In the genomic region with DNA sequence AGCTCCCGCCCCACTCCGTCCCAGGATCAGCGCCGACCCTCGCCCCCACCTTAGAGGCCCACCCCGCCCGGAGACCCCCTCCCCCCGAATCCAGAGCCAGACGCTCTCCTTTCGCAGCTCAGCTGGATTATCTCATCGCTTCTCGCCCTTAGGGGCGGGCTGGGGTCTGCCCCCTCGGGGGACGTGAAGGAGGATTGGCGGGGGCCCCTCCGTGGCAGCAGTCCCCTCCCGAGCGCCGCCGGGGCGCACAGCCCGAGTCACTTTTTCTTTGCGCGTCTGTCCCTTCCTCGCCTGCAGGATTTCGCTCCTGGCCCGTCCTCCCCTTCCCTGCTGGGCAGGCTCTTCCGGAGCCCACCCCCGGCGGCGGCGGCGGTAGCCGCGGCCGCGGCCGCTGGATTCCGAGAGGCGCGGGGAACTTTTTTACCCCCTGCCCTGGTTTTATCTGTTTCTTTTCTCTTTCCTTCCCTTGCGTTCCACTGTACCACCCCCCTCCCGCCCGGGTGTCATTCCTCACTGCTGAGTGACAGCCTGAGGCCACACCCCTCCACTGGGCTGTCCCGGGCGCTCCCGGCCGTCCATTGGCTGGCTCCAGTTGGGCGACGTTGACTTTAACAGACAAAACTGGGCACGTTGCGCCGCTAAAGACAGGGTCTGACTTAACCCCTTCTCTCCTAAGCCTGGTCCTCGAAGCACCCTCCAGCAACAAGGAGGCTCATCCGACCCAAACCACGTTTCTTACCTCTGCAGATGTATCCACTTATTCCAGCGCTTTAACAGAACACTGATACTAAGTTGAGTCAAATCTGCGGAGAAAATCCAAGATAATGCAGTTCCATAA, we compare ENCODE assay signal across 8 cellular contexts. TPM values are rescaled to one million over a fixed set of nuclear protein-coding genes. Genes with fewer than 3 reads are reported as not detected.
A peak's percentile ranks its signal among the peaks of the same experiment; 100 is the strongest.
DNase-seq lines count a peak whose midpoint lies in the region; ATAC-seq and TF ChIP-seq lines count a peak whose summit lies in the region.

No MANE protein-coding gene starts in this region.

- no peak overlapping the region for H3K27ac Mint-ChIP-seq in activated naive CD4-positive, alpha-beta T cell treated with anti-CD3 and anti-CD28 coated beads for 36 hours
- H3K27ac Mint-ChIP-seq in glutamatergic neuron (ENCODE audit: unreplicated experiment), result peak overlapping the region; percentile 48

- CTCF ChIA-PET in activated naive CD4-positive, alpha-beta T cell treated with anti-CD3 and anti-CD28 coated beads for 36 hours (lab: Charles Lee), result interaction anchor here (1.1 to 2.0 kb wide), 3 partner anchors 14 to 695 kb away, joined by 3 to 9 read pairs (median 3); no protein-coding TSS in a partner anchor

- peak; percentile 35 for ATAC-seq in HG03378 (IDR thresholded peaks at IDR 0.05; ENCODE audit: unreplicated experiment)

- H3K4me1 ChIP-seq in neutrophil (ENCODE audit: control insufficient read depth in 1 of 2, insufficient read depth in 1 of 2, low read depth in 1 of 2, low read length in 1 of 2), result peaks cover 31 to 59% of the 10 kb centered on the region in 2 experiments

- H3K9me3 ChIP-seq in neutrophil, result no peaks in the 10 kb centered on the region

- TF ChIP-seq CTCF in glutamatergic neuron (IDR thresholded peaks at IDR 0.05; ENCODE audit: partially characterized antibody, unreplicated experiment) (no peak), neutrophil (IDR thresholded peaks at IDR 0.05) (no peak)

- H3K9me3 Mint-ChIP-seq in activated naive CD4-positive, alpha-beta T cell treated with anti-CD3 and anti-CD28 coated beads for 36 hours, result no peaks in the 10 kb centered on the region
- H3K9me3 Mint-ChIP-seq in glutamatergic neuron (ENCODE audit: unreplicated experiment), result peaks cover 15% of the 10 kb centered on the region

- H3K4me3 Mint-ChIP-seq in activated naive CD4-positive, alpha-beta T cell treated with anti-CD3 and anti-CD28 coated beads for 36 hours, result peak overlapping the region; percentile 79
- peak overlapping the region; percentile 95 for H3K4me3 Mint-ChIP-seq in glutamatergic neuron (ENCODE audit: unreplicated experiment)

- H3K36me3 Mint-ChIP-seq in activated naive CD4-positive, alpha-beta T cell treated with anti-CD3 and anti-CD28 coated beads for 36 hours (ENCODE audit: low read depth), result no peaks in the 10 kb centered on the region
- no peaks in the 10 kb centered on the region for H3K36me3 Mint-ChIP-seq in glutamatergic neuron (ENCODE audit: unreplicated experiment)

- no peaks in the 10 kb centered on the region for H3K36me3 ChIP-seq in neutrophil

- H3K4me1 Mint-ChIP-seq in activated naive CD4-positive, alpha-beta T cell treated with anti-CD3 and anti-CD28 coated beads for 36 hours (ENCODE audit: low read depth), result peaks cover 58% of the 10 kb centered on the region
- no peaks in the 10 kb centered on the region for H3K4me1 Mint-ChIP-seq in glutamatergic neuron (ENCODE audit: low read depth, unreplicated experiment)

- peaks cover 100% of the 10 kb centered on the region for H3K27me3 ChIP-seq in neutrophil

- H3K27me3 Mint-ChIP-seq in activated naive CD4-positive, alpha-beta T cell treated with anti-CD3 and anti-CD28 coated beads for 36 hours (ENCODE audit: low read depth), result peaks cover 68% of the 10 kb centered on the region
- peaks cover 38% of the 10 kb centered on the region for H3K27me3 Mint-ChIP-seq in glutamatergic neuron (ENCODE audit: unreplicated experiment)

- intact Hi-C loops in activated naive CD4-positive, alpha-beta T cell treated with anti-CD3 and anti-CD28 coated beads for 36 hours (cut with micrococcal nuclease), result loop anchor here (5.0 to 10.0 kb wide), 2 partner anchors 142 to 350 kb away; no protein-coding TSS in a partner anchor

- H3K4me3 ChIP-seq in neutrophil (ENCODE audit: low read depth in 1 of 2, low read length in 1 of 2), result peak overlapping the region; percentile 57

- DNase-seq in CD1c-positive myeloid dendritic cell (ENCODE audit: extremely low spot score) (peak; percentile 37), GM19238 (ENCODE audit: insufficient read length, low spot score) (peak; percentile 52), NCI-H510A (lab: John Stamatoyannopoulos, UW) (peak; percentile 25), glutamatergic neuron (peak; percentile 87), RKO (ENCODE audit: low spot score) (no peak)
- DNase-seq in activated naive CD4-positive, alpha-beta T cell treated with anti-CD3 and anti-CD28 coated beads for 36 hours, result peak; percentile 70

- no peak overlapping the region for H3K27ac ChIP-seq in neutrophil

RNA-seq across cellular contexts. Expression of a gene that starts 0.5 kb away (rescaled TPM):
- total RNA-seq in activated naive CD4-positive, alpha-beta T cell treated with anti-CD3 and anti-CD28 coated beads for 36 hours, result not detected
- total RNA-seq in glutamatergic neuron (ENCODE audit: unreplicated experiment), result 0.25 TPM
